In the genomic region with DNA sequence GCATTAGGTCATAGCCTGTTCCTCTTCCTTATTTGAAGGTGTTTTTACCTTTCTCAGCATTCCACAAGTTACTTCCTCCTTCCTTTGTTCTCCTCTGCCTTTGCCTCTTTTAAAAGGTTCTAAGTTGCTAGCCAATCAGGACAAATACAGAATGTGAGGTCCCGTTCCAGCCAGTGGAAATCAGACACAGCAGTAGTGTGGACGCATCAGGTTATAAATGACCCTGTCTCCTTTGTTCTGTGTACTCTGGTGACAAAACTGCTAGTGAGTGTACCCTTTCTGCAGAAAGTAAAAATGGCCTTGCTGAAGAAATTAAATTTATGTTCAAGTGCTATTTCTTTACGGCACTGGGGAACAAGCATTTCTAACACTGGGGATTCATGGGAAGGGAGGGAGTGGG, we compare ENCODE assay signal across 7 cellular contexts. TPM values are rescaled to one million over a fixed set of nuclear protein-coding genes. Genes with fewer than 3 reads are reported as not detected.
"Had no signal": no experiment of that assay in that cellular context is flagged by ENCODE, and none has a peak within 500 bp of the region (broad histone marks: within the 10 kb centered on the region; RNA-seq: fewer than 3 reads in every experiment).

No MANE protein-coding gene starts in this region.

RNA-seq across cellular contexts. Expression of a gene that starts 48.0 kb away (rescaled TPM):
- total RNA-seq: K562, NCI-H460, PC-9, Peyer's patch, RPMI7951, SJCRH30 had no signal
- polyA plus RNA-seq: IgD-negative memory B cell had no signal
